Comparison of ENCODE assay signal across 12 cellular contexts in genomic region chr2:207662203-207662602, GRCh38. TPM values are rescaled to one million over a fixed set of nuclear protein-coding genes. Genes with fewer than 3 reads are reported as not detected.
DNase-seq lines count a peak whose midpoint lies in the region; ATAC-seq and TF ChIP-seq lines count a peak whose summit lies in the region.
"Had no signal": no experiment of that assay in that cellular context is flagged by ENCODE, and none has a peak within 500 bp of the region (broad histone marks: within the 10 kb centered on the region; RNA-seq: fewer than 3 reads in every experiment).

No MANE protein-coding gene starts in this region.

- H3K27ac Mint-ChIP-seq in dendritic cell treated with granulocyte-macrophage colony-stimulating factor and Interleukin-4, amounts not matched to agents 40 ng/mL and 50 ng/mL, for 4 days: peak overlapping the region; percentile 35
- no peak overlapping the region for H3K27ac Mint-ChIP-seq in T-helper 2 cell treated with Interferon-gamma antibody and Interleukin-4, amounts not matched to agents 5 μg/mL and 100 μg/mL, for 36 hours
- H3K27ac Mint-ChIP-seq in WTC11: no peak overlapping the region
- H3K27ac Mint-ChIP-seq: activated T-helper 2 cell treated with anti-CD3 and anti-CD28 coated beads, Interferon-gamma antibody, Interleukin-2, Interleukin-4, amounts not matched to agents 10 μg/mL and 5 μg/mL and 100 μg/mL, durations not matched to agents 14 hours and 24 hours and 36 hours; nephron had no signal

- ATAC-seq in GM18511 (IDR thresholded peaks at IDR 0.05; ENCODE audit: unreplicated experiment): peak; percentile 87
- ATAC-seq in GM21360 (IDR thresholded peaks at IDR 0.05; ENCODE audit: unreplicated experiment): peak; percentile 94
- peak; percentile 92 for ATAC-seq in HG03196 (IDR thresholded peaks at IDR 0.05; ENCODE audit: unreplicated experiment)
- ATAC-seq in WTC11: no peak
- ATAC-seq: Panc1 had no signal

- no peak for DNase-seq in foreskin fibroblast
- no peak for DNase-seq in T-helper 2 cell treated with Interferon-gamma antibody and Interleukin-4, amounts not matched to agents 5 μg/mL and 100 μg/mL, for 36 hours (ENCODE audit: low spot score)
- no peak for DNase-seq in WTC11 (ENCODE audit: low spot score)
- no peak for DNase-seq in NCI-H2171 treated with DMSO at 0.1 percent for 48 hours (lab: John Stamatoyannopoulos, UW)
- DNase-seq: erythroblast had no signal

- H3K27me3 Mint-ChIP-seq in dendritic cell treated with granulocyte-macrophage colony-stimulating factor and Interleukin-4, amounts not matched to agents 40 ng/mL and 50 ng/mL, for 4 days: peaks cover 3% of the 10 kb centered on the region
- no peaks in the 10 kb centered on the region for H3K27me3 Mint-ChIP-seq in T-helper 2 cell treated with Interferon-gamma antibody and Interleukin-4, amounts not matched to agents 5 μg/mL and 100 μg/mL, for 36 hours (ENCODE audit: low read depth)
- H3K27me3 Mint-ChIP-seq in WTC11 (ENCODE audit: low read depth): no peaks in the 10 kb centered on the region

- peaks cover 39% of the 10 kb centered on the region for H3K4me1 Mint-ChIP-seq in dendritic cell treated with granulocyte-macrophage colony-stimulating factor and Interleukin-4, amounts not matched to agents 40 ng/mL and 50 ng/mL, for 4 days (ENCODE audit: low read depth)
- H3K4me1 Mint-ChIP-seq in T-helper 2 cell treated with Interferon-gamma antibody and Interleukin-4, amounts not matched to agents 5 μg/mL and 100 μg/mL, for 36 hours (ENCODE audit: low read depth): no peaks in the 10 kb centered on the region
- peaks cover 18% of the 10 kb centered on the region for H3K4me1 Mint-ChIP-seq in WTC11

- CTCF ChIA-PET in WTC11 (lab: Charles Lee): no interaction called here

- no peaks in the 10 kb centered on the region for H3K36me3 Mint-ChIP-seq in dendritic cell treated with granulocyte-macrophage colony-stimulating factor and Interleukin-4, amounts not matched to agents 40 ng/mL and 50 ng/mL, for 4 days (ENCODE audit: low read depth)
- H3K36me3 Mint-ChIP-seq in T-helper 2 cell treated with Interferon-gamma antibody and Interleukin-4, amounts not matched to agents 5 μg/mL and 100 μg/mL, for 36 hours (ENCODE audit: low read depth): no peaks in the 10 kb centered on the region
- H3K36me3 Mint-ChIP-seq in WTC11: no peaks in the 10 kb centered on the region

- H3K9me3 Mint-ChIP-seq in dendritic cell treated with granulocyte-macrophage colony-stimulating factor and Interleukin-4, amounts not matched to agents 40 ng/mL and 50 ng/mL, for 4 days: no peaks in the 10 kb centered on the region
- H3K9me3 Mint-ChIP-seq in T-helper 2 cell treated with Interferon-gamma antibody and Interleukin-4, amounts not matched to agents 5 μg/mL and 100 μg/mL, for 36 hours: no peaks in the 10 kb centered on the region
- no peaks in the 10 kb centered on the region for H3K9me3 Mint-ChIP-seq in WTC11
- H3K9me3 Mint-ChIP-seq: activated T-helper 2 cell treated with anti-CD3 and anti-CD28 coated beads, Interferon-gamma antibody, Interleukin-2, Interleukin-4, amounts not matched to agents 10 μg/mL and 5 μg/mL and 100 μg/mL, durations not matched to agents 14 hours and 24 hours and 36 hours; nephron had no signal

- H3K4me3 ChIP-seq in foreskin fibroblast (ENCODE audit: low read depth in 1 of 2, low read length in 2 of 2): no peak overlapping the region

- POLR2A ChIA-PET in WTC11 (lab: Charles Lee): no interaction called here

- H3K4me3 Mint-ChIP-seq in dendritic cell treated with granulocyte-macrophage colony-stimulating factor and Interleukin-4, amounts not matched to agents 40 ng/mL and 50 ng/mL, for 4 days: no peak overlapping the region
- H3K4me3 Mint-ChIP-seq in T-helper 2 cell treated with Interferon-gamma antibody and Interleukin-4, amounts not matched to agents 5 μg/mL and 100 μg/mL, for 36 hours: no peak overlapping the region
- H3K4me3 Mint-ChIP-seq in WTC11: no peak overlapping the region
- H3K4me3 Mint-ChIP-seq: nephron had no signal

- no peak for TF ChIP-seq CTCF in foreskin fibroblast (IDR thresholded peaks at IDR 0.05; ENCODE audit: low read depth, low read length)
- TF ChIP-seq CTCF in WTC11 (IDR thresholded peaks at IDR 0.05): no peak

- intact Hi-C loops in dendritic cell treated with granulocyte-macrophage colony-stimulating factor and Interleukin-4, amounts not matched to agents 40 ng/mL and 50 ng/mL, for 4 days (cut with micrococcal nuclease): loop anchor here (1.0 kb wide), 1 partner anchor 49 kb away; the partner anchor contains the start of gene CCNYL1

TF ChIP-seq in WTC11, 78 proteins besides CTCF, POLR2A, EP300 and RAD21 (continues in another document):
- no peak for TF ChIP-seq TP53 (CRISPR knock-in tag; IDR thresholded peaks at IDR 0.05)
- TF ChIP-seq CREM (CRISPR knock-in tag; IDR thresholded peaks at IDR 0.05): no peak
- no peak for TF ChIP-seq CREB1 (CRISPR knock-in tag; IDR thresholded peaks at IDR 0.05)
- TF ChIP-seq GRHL2 (CRISPR knock-in tag; IDR thresholded peaks at IDR 0.05; ENCODE audit: insufficient replicate concordance, severe bottlenecking): no peak
- TF ChIP-seq ZNF281 (CRISPR knock-in tag; IDR thresholded peaks at IDR 0.05): no peak
- TF ChIP-seq, protein P1, sequence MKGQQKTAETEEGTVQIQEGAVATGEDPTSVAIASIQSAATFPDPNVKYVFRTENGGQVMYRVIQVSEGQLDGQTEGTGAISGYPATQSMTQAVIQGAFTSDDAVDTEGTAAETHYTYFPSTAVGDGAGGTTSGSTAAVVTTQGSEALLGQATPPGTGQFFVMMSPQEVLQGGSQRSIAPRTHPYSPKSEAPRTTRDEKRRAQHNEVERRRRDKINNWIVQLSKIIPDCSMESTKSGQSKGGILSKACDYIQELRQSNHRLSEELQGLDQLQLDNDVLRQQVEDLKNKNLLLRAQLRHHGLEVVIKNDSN (CRISPR knock-in tag; IDR thresholded peaks at IDR 0.05): no peak
- TF ChIP-seq TEAD4 (CRISPR knock-in tag; IDR thresholded peaks at IDR 0.05): no peak
- no peak for TF ChIP-seq PRRX2 (CRISPR knock-in tag; IDR thresholded peaks at IDR 0.05)
- no peak for TF ChIP-seq JAZF1 (CRISPR knock-in tag; IDR thresholded peaks at IDR 0.05)
- TF ChIP-seq NFYB (CRISPR knock-in tag; conservative IDR thresholded peaks at IDR 0.05; ENCODE audit: low read depth): no peak
- TF ChIP-seq, protein P2, sequence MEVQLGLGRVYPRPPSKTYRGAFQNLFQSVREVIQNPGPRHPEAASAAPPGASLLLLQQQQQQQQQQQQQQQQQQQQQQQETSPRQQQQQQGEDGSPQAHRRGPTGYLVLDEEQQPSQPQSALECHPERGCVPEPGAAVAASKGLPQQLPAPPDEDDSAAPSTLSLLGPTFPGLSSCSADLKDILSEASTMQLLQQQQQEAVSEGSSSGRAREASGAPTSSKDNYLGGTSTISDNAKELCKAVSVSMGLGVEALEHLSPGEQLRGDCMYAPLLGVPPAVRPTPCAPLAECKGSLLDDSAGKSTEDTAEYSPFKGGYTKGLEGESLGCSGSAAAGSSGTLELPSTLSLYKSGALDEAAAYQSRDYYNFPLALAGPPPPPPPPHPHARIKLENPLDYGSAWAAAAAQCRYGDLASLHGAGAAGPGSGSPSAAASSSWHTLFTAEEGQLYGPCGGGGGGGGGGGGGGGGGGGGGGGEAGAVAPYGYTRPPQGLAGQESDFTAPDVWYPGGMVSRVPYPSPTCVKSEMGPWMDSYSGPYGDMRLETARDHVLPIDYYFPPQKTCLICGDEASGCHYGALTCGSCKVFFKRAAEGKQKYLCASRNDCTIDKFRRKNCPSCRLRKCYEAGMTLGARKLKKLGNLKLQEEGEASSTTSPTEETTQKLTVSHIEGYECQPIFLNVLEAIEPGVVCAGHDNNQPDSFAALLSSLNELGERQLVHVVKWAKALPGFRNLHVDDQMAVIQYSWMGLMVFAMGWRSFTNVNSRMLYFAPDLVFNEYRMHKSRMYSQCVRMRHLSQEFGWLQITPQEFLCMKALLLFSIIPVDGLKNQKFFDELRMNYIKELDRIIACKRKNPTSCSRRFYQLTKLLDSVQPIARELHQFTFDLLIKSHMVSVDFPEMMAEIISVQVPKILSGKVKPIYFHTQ (CRISPR knock-in tag; IDR thresholded peaks at IDR 0.05): no peak
- TF ChIP-seq HMGXB4 (CRISPR knock-in tag; IDR thresholded peaks at IDR 0.05): no peak
- TF ChIP-seq MXD4 (CRISPR knock-in tag; IDR thresholded peaks at IDR 0.05; ENCODE audit: borderline replicate concordance): no peak
- TF ChIP-seq FOXJ3 (CRISPR knock-in tag; IDR thresholded peaks at IDR 0.05; ENCODE audit: borderline replicate concordance): no peak

RNA-seq across cellular contexts. Expression of gene METTL21A, which starts 37.0 kb away (rescaled TPM):
- total RNA-seq in WTC11 (2021): 56.0 to 57.6 TPM (median 56.4 TPM) in 3 replicates

RNA-seq across cellular contexts. Expression of gene CCNYL1, which starts 49.2 kb away (rescaled TPM):
- 26.6 to 31.6 TPM (median 28.1 TPM) in 3 replicates for total RNA-seq in WTC11 (2021)
